ENCODE assay signal across 15 cellular contexts in genomic region chr1:20685099-20685662, GRCh38. TPM values are rescaled to one million over a fixed set of nuclear protein-coding genes. Genes with fewer than 3 reads are reported as not detected.
DNase-seq lines count a peak whose midpoint lies in the region; ATAC-seq and TF ChIP-seq lines count a peak whose summit lies in the region.
"Had no signal": no experiment of that assay in that cellular context is flagged by ENCODE, and none has a peak within 500 bp of the region (broad histone marks: within the 10 kb centered on the region; RNA-seq: fewer than 3 reads in every experiment).

No MANE protein-coding gene starts in this region.

- in situ Hi-C loops in gastrocnemius medialis (cut with MboI; ENCODE audit: low sequenced_read_pairs in 4 of 4), result loop anchor here in 1 of 4 donors (25.0 kb wide), 1 partner anchor 677 kb away; no protein-coding TSS in a partner anchor

- peak overlapping the region; percentile 33 to 52 (median 46) for H3K4me3 ChIP-seq in gastrocnemius medialis
- H3K4me3 ChIP-seq: cardiac muscle cell, K562, smooth muscle cell had no signal

- peak; percentile 8 for DNase-seq in D341Med (ENCODE audit: low spot score)
- peak; percentile 82 for DNase-seq in dermis blood vessel endothelial cell
- DNase-seq in gastrocnemius medialis, result peak; percentile 22 to 35
- no peak for DNase-seq in activated CD4-positive, CD25-positive, alpha-beta regulatory T cell (lab: John Stamatoyannopoulos, UW)
- DNase-seq in SW 1271 (lab: John Stamatoyannopoulos, UW), result no peak
- DNase-seq: activated CD8-positive, alpha-beta T cell treated with anti-CD3 and anti-CD28 coated beads for 36 hours; NCI-H1417 treated with DMSO at 0.1 percent for 48 hours; NCI-H524 treated with DMSO at 0.1 percent for 48 hours; T-helper 9 cell had no signal

- H3K9me3 ChIP-seq in gastrocnemius medialis, result no peaks in the 10 kb centered on the region

- peaks cover 6 to 10% of the 10 kb centered on the region in 2 donors for H3K4me1 ChIP-seq in gastrocnemius medialis

- H3K27ac ChIP-seq in layer of hippocampus (ENCODE audit: low read depth, low read length) (peak overlapping the region; percentile 62), gastrocnemius medialis (peak overlapping the region; percentile 69 to 84 (median 82))
- H3K27ac ChIP-seq: cardiac muscle cell had no signal

- intact Hi-C loops in gastrocnemius medialis (cut with DNase I; ENCODE audit: low total_unique reads), result no loop called here

- no peaks in the 10 kb centered on the region for H3K27me3 ChIP-seq in layer of hippocampus (ENCODE audit: control insufficient read depth, insufficient read depth, low read length)
- H3K27me3 ChIP-seq in gastrocnemius medialis, result no peaks in the 10 kb centered on the region
- H3K27me3 ChIP-seq: cardiac muscle cell had no signal

- no peak for TF ChIP-seq CTCF in gastrocnemius medialis (IDR thresholded peaks at IDR 0.05 in 4 of 5, conservative IDR thresholded peaks at IDR 0.05 in 1 of 5)

- peak in 1 of 2 donors; percentile 57 for TF ChIP-seq POLR2A in gastrocnemius medialis (IDR thresholded peaks at IDR 0.05)

- no peaks in the 10 kb centered on the region for H3K36me3 ChIP-seq in gastrocnemius medialis
- H3K36me3 ChIP-seq: cardiac muscle cell had no signal

- peak; percentile 73 to 78 for ATAC-seq in gastrocnemius medialis
- no peak for ATAC-seq in GM21737 (IDR thresholded peaks at IDR 0.05; ENCODE audit: unreplicated experiment)
- ATAC-seq in GM19035 (IDR thresholded peaks at IDR 0.05; ENCODE audit: unreplicated experiment), result no peak
- ATAC-seq: activated CD8-positive, alpha-beta T cell treated with anti-CD3 and anti-CD28 coated beads for 36 hours; K562 had no signal

RNA-seq across cellular contexts. Expression of gene DDOST, which starts 24.0 kb away (rescaled TPM):
- 314 and 417 TPM in 2 replicates for total RNA-seq in dermis blood vessel endothelial cell
- total RNA-seq in gastrocnemius medialis, result 100 to 1,000 TPM in 2 of 4 donors, 10 to 100 TPM in 2; 63.0 to 110 (median 99.8) TPM

RNA-seq across cellular contexts. Expression of gene KIF17, which starts 32.6 kb away (rescaled TPM):
- total RNA-seq in dermis blood vessel endothelial cell, result 32.3 and 39.5 TPM in 2 replicates
- 1 to 10 TPM; 2.6 to 3.8 (median 3.0) TPM for total RNA-seq in gastrocnemius medialis
- total RNA-seq: activated CD8-positive, alpha-beta T cell treated with anti-CD3 and anti-CD28 coated beads for 36 hours had no signal

RNA-seq across cellular contexts. Expression of gene SH2D5, which starts 47.3 kb away (rescaled TPM):
- total RNA-seq in dermis blood vessel endothelial cell (under 0.01 and 0.42 TPM in 2 replicates), gastrocnemius medialis (under 1 TPM in 1 of 4 donors, not detected in 3; 0.53 TPM)

RNA-seq across cellular contexts. Expression of gene PINK1, which starts 51.9 kb away (rescaled TPM):
- total RNA-seq in dermis blood vessel endothelial cell (67.1 and 106 TPM in 2 replicates), gastrocnemius medialis (100 to 1,000 TPM; 376 to 478 (median 414) TPM)

Comparison
In these comparisons a context has a peak if more than half of its experiments do, and no peak if none do; other contexts are left out.
1. DNase-seq: peak in D341Med (single experiment), dermis blood vessel endothelial cell (single experiment) and gastrocnemius medialis (2 of 2); none in activated CD4-positive, CD25-positive, alpha-beta regulatory T cell (0 of 4) and SW 1271 (0 of 2).
2. ATAC-seq: peak in gastrocnemius medialis (2 of 2); none in GM21737 (single experiment) and GM19035 (single experiment).